ENCODE assay signal across 11 cellular contexts in genomic region chr17:50062323-50063243, GRCh38. TPM values are rescaled to one million over a fixed set of nuclear protein-coding genes. Genes with fewer than 3 reads are reported as not detected.
DNase-seq lines count a peak whose midpoint lies in the region; ATAC-seq, FAIRE-seq and TF ChIP-seq lines count a peak whose summit lies in the region.
"Had no signal": no experiment of that assay in that cellular context is flagged by ENCODE, and none has a peak within 500 bp of the region (broad histone marks: within the 10 kb centered on the region; RNA-seq: fewer than 3 reads in every experiment).

No MANE protein-coding gene starts in this region.

- no peaks in the 10 kb centered on the region for H3K36me3 ChIP-seq in transverse colon

- H3K27ac ChIP-seq in transverse colon: peak overlapping the region; percentile 93 to 98 (median 96)

- no TSS peak for BruUV-seq in MCF 10A (replicated peaks; lab: Mats Ljungman, UMichigan)

- peaks cover 71 to 82% (median 72%) of the 10 kb centered on the region in 4 donors for H3K4me1 ChIP-seq in transverse colon

- TF ChIP-seq CTCF in MCF 10A (IDR thresholded peaks at IDR 0.05; ENCODE audit: unreplicated experiment) (no peak), transverse colon (IDR thresholded peaks at IDR 0.05) (no peak)

- CTCF ChIA-PET in MCF 10A (lab: Yijun Ruan, JAX): interaction anchor here (0.5 to 10.3 kb wide), 8 partner anchors 8 to 116 kb away, joined by 3 to 79 read pairs (median 6); partner anchors contain the start of gene PDK2
- CTCF ChIA-PET in activated CD4-positive, alpha-beta memory T cell treated with anti-CD3 and anti-CD28 coated beads for 36 hours (lab: Charles Lee): interaction anchor here (1.8 kb wide), 1 partner anchor 25 kb away, joined by 6 read pairs; no protein-coding TSS in a partner anchor

- H3K9me3 Mint-ChIP-seq in MCF 10A (ENCODE audit: unreplicated experiment): no peaks in the 10 kb centered on the region
- no peaks in the 10 kb centered on the region for H3K9me3 Mint-ChIP-seq in activated CD4-positive, alpha-beta memory T cell treated with anti-CD3 and anti-CD28 coated beads for 36 hours
- H3K9me3 Mint-ChIP-seq: memory B cell had no signal

- no peaks in the 10 kb centered on the region for H3K9me3 ChIP-seq in transverse colon

- WGBS in transverse colon (ENCODE audit: low coverage in 1 of 2), 2 donors: 46% methylated on average over 9 of the region's 10 CpGs; no CpG with 5 or more reads in 1 of the 2 donors

- no peak for ATAC-seq in HG03108 (IDR thresholded peaks at IDR 0.05; ENCODE audit: unreplicated experiment)
- no peak for ATAC-seq in stimulated activated naive CD8-positive, alpha-beta T cell treated with anti-CD3 and anti-CD28 coated beads, Interleukin-15, Interleukin-2, amounts not matched to agents 100 U/mL and 50 U/mL, for 24 hours

- TF ChIP-seq POLR2A in transverse colon (IDR thresholded peaks at IDR 0.05): no peak

- no peaks in the 10 kb centered on the region for H3K27me3 ChIP-seq in transverse colon

- peaks cover 77% of the 10 kb centered on the region for H3K4me1 Mint-ChIP-seq in MCF 10A (ENCODE audit: insufficient read depth, unreplicated experiment)
- H3K4me1 Mint-ChIP-seq in activated CD4-positive, alpha-beta memory T cell treated with anti-CD3 and anti-CD28 coated beads for 36 hours (ENCODE audit: low read depth): peaks cover 4% of the 10 kb centered on the region

- H3K36me3 Mint-ChIP-seq in MCF 10A (ENCODE audit: insufficient read depth, unreplicated experiment): peaks cover 46% of the 10 kb centered on the region
- no peaks in the 10 kb centered on the region for H3K36me3 Mint-ChIP-seq in activated CD4-positive, alpha-beta memory T cell treated with anti-CD3 and anti-CD28 coated beads for 36 hours

- POLR2A ChIA-PET in MCF 10A (lab: Yijun Ruan, JAX): interaction anchor here (0.6 to 9.7 kb wide), 19 partner anchors 8 to 739 kb away, joined by 3 to 192 read pairs (median 4); partner anchors contain the start of genes ITGA3 and PPP1R9B
- POLR2A ChIA-PET in activated CD4-positive, alpha-beta memory T cell treated with anti-CD3 and anti-CD28 coated beads for 36 hours (lab: Charles Lee): no interaction called here

- intact Hi-C loops in MCF 10A (cut with micrococcal nuclease) (loop anchor here (1.0 kb wide), 1 partner anchor 201 kb away; no protein-coding TSS in a partner anchor), transverse colon (cut with DNase I; ENCODE audit: low total_unique reads) (no loop called here)
- intact Hi-C loops in activated CD4-positive, alpha-beta memory T cell treated with anti-CD3 and anti-CD28 coated beads for 36 hours (cut with micrococcal nuclease): no loop called here

- H3K4me3 Mint-ChIP-seq in MCF 10A (ENCODE audit: unreplicated experiment): peak overlapping the region; percentile 80
- H3K4me3 Mint-ChIP-seq in activated CD4-positive, alpha-beta memory T cell treated with anti-CD3 and anti-CD28 coated beads for 36 hours: no peak overlapping the region
- H3K4me3 Mint-ChIP-seq: memory B cell had no signal

- no peaks in the 10 kb centered on the region for H3K27me3 Mint-ChIP-seq in MCF 10A (ENCODE audit: insufficient read depth, unreplicated experiment)
- no peaks in the 10 kb centered on the region for H3K27me3 Mint-ChIP-seq in activated CD4-positive, alpha-beta memory T cell treated with anti-CD3 and anti-CD28 coated beads for 36 hours

- peak; percentile 99 for FAIRE-seq in HTR-8/SVneo (lab: Jason Lieb, UNC)
- FAIRE-seq: GM19239 had no signal

- no peak overlapping the region for H3K4me3 ChIP-seq in transverse colon

- TF ChIP-seq EP300 in transverse colon (IDR thresholded peaks at IDR 0.05; ENCODE audit: low read depth): no peak

- DNase-seq in HTR-8/SVneo (ENCODE audit: insufficient read length, low spot score) (peak; percentile 96), MCF 10A (ENCODE audit: unreplicated experiment) (peak; percentile 100), kidney glomerular epithelial cell (lab: John Stamatoyannopoulos, UW) (peak; percentile 92), transverse colon (peak; percentile 88)
- DNase-seq in activated CD4-positive, alpha-beta memory T cell treated with anti-CD3 and anti-CD28 coated beads for 36 hours: no peak
- DNase-seq in stimulated activated naive CD8-positive, alpha-beta T cell treated with anti-CD3 and anti-CD28 coated beads, Interleukin-15, Interleukin-2, amounts not matched to agents 100 U/mL and 50 U/mL, for 24 hours: no peak
- DNase-seq in stimulated activated CD4-positive, alpha-beta T cell treated with anti-CD3 and anti-CD28 coated beads, Interleukin-4, amount 100 ng/mL, for 1 hour: no peak
- DNase-seq: NCI-H146 had no signal

- H3K27ac Mint-ChIP-seq in MCF 10A (ENCODE audit: low read depth, unreplicated experiment): peak overlapping the region; percentile 95
- H3K27ac Mint-ChIP-seq in activated CD4-positive, alpha-beta memory T cell treated with anti-CD3 and anti-CD28 coated beads for 36 hours: no peak overlapping the region
- H3K27ac Mint-ChIP-seq: memory B cell had no signal

- in situ Hi-C loops in transverse colon (cut with MboI; ENCODE audit: low pct_ligation_motif_present in 1 of 4, low pct_unique_long_range_greater_than_20kb in 1 of 4, low sequenced_read_pairs in 3 of 4): no loop called here

RNA-seq across cellular contexts. Expression of gene ITGA3, which starts 6.7 kb away (rescaled TPM):
- total RNA-seq in MCF 10A (2022): 588 and 717 TPM in 2 replicates
- total RNA-seq in transverse colon: 100 to 1,000 TPM; 147 to 294 (median 171) TPM
- total RNA-seq in activated CD4-positive, alpha-beta memory T cell treated with anti-CD3 and anti-CD28 coated beads for 36 hours: 10 to 100 TPM; 15.8 to 17.6 TPM

RNA-seq across cellular contexts. Expression of gene PDK2, which starts 32.6 kb away (rescaled TPM):
- total RNA-seq in MCF 10A (2022) (9.9 and 11.2 TPM in 2 replicates), transverse colon (100 to 1,000 TPM in 3 of 4 donors, 10 to 100 TPM in 1; 84.6 to 292 (median 136) TPM)
- 10 to 100 TPM; 13.3 to 14.6 TPM for total RNA-seq in activated CD4-positive, alpha-beta memory T cell treated with anti-CD3 and anti-CD28 coated beads for 36 hours

Comparison
In these comparisons a context has a peak if more than half of its experiments do, and no peak if none do; other contexts are left out.
1. DNase-seq: peak in HTR-8/SVneo (single experiment), MCF 10A (single experiment), kidney glomerular epithelial cell (single experiment) and transverse colon (single experiment); none in activated CD4-positive, alpha-beta memory T cell treated with anti-CD3 and anti-CD28 coated beads for 36 hours (single experiment), stimulated activated naive CD8-positive, alpha-beta T cell treated with anti-CD3 and anti-CD28 coated beads, Interleukin-15, Interleukin-2, amounts not matched to agents 100 U/mL and 50 U/mL, for 24 hours (single experiment) and stimulated activated CD4-positive, alpha-beta T cell treated with anti-CD3 and anti-CD28 coated beads, Interleukin-4, amount 100 ng/mL, for 1 hour (single experiment).
2. RNA of gene ITGA3, which starts 6.7 kb away (total RNA-seq): 588 to 717 TPM in MCF 10A and 147 to 294 TPM in transverse colon; 15.8 to 17.6 TPM in activated CD4-positive, alpha-beta memory T cell treated with anti-CD3 and anti-CD28 coated beads for 36 hours; every median in the first group is over 4 times any median in the second.